19 cellular contexts compared by ENCODE assay signal in the genomic region with DNA sequence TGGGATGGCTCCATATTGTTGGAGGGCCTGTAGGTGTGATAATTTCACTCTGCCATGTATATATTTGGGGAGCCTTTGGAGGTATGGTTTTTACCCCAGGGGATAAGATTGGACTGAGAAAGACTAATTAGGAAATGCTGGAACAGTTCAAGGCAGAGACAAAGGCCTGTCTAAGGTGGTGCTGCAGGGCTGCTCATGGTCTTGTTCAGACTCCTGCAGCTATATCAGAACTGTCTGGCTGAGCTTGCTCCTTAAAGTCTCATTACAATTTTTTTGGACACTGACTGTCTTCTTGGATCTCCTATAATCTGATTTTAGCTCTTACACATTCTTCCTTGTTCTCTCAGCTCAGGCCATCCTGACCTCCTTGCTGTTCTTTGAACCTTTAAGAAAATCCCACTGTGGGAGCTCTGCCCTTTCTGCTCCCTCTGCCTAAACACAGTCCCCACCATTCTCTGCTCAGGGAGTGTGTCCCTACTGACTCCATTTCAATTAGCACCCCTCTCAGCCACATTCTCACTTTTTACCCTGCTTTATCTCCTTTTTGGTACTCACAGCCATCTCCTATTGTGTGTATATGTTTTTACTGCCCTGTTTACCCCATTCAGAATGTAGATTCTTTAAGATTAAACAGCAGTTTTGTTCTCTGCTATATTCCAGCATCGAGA.
DNase-seq lines count a peak whose midpoint lies in the region; ATAC-seq, FAIRE-seq and TF ChIP-seq lines count a peak whose summit lies in the region.
"Had no signal": no experiment of that assay in that cellular context is flagged by ENCODE, and none has a peak within 500 bp of the region (broad histone marks: within the 10 kb centered on the region; RNA-seq: fewer than 3 reads in every experiment).

No MANE protein-coding gene starts in this region.

- H3K27ac Mint-ChIP-seq in Calu3 (ENCODE audit: unreplicated experiment): peak overlapping the region; percentile 33
- H3K27ac Mint-ChIP-seq: HFFc6 had no signal

- no peak overlapping the region for H2BK5ac ChIP-seq in neuronal stem cell (ENCODE audit: low read length)

- H3F3A ChIP-seq in MM.1S (ENCODE audit: insufficient read depth, low read length): no peaks in the 10 kb centered on the region

- H2BK15ac ChIP-seq in neuronal stem cell (ENCODE audit: low read length): no peak overlapping the region

- H3K4ac ChIP-seq in neuronal stem cell (ENCODE audit: low read length): no peak overlapping the region

- no peak overlapping the region for H3K23ac ChIP-seq in neuronal stem cell (ENCODE audit: low read depth, low read length, poor library complexity)

- no peak overlapping the region for H3K4me3 Mint-ChIP-seq in Calu3 (ENCODE audit: low read depth, unreplicated experiment)
- H3K4me3 Mint-ChIP-seq: CD4-positive, alpha-beta memory T cell; HFFc6 had no signal

- WGBS in K562 (ENCODE audit: insufficient coverage, low coverage, missing lambda C conversion rate): 53% methylated on average over 1 of the region's 1 CpG
- WGBS in neuronal stem cell (ENCODE audit: extremely low coverage in 2 of 2, insufficient read length in 2 of 2, insufficient replicate concordance in 1 of 2), 2 donors: no CpG with 5 or more reads among the region's 1 CpG

- H3K36me3 ChIP-seq in K562 (ENCODE audit: control insufficient read depth, insufficient read depth, low read length) (no peaks in the 10 kb centered on the region), neuronal stem cell (replicated peaks in 1 of 2; ENCODE audit: control insufficient read depth in 2 of 2, insufficient read depth in 2 of 2, low read length in 2 of 2) (no peaks in the 10 kb centered on the region), MM.1S (replicated peaks; ENCODE audit: insufficient read depth, low read length) (no peaks in the 10 kb centered on the region), WERI-Rb-1 (no peaks in the 10 kb centered on the region)
- H3K36me3 ChIP-seq: BE2C, HAP-1 had no signal

- ATAC-seq in K562: peak; percentile 65

- no peak for TF ChIP-seq POLR2A in K562 (conservative IDR thresholded peaks at IDR 0.05)

- no peaks in the 10 kb centered on the region for H3K79me2 ChIP-seq in K562 (ENCODE audit: control insufficient read depth, insufficient read depth, low read length)
- no peaks in the 10 kb centered on the region for H3K79me2 ChIP-seq in MM.1S (ENCODE audit: low read length)

- intact Hi-C loops in Calu3 (cut with micrococcal nuclease; ENCODE audit: unreplicated experiment): no loop called here
- intact Hi-C loops in K562 (cut with micrococcal nuclease): loop anchor here (2.0 kb wide), 1 partner anchor 43 kb away; no protein-coding TSS in a partner anchor

- no peaks in the 10 kb centered on the region for H3K9me1 ChIP-seq in K562 (ENCODE audit: control insufficient read depth, insufficient read depth, low read length)

- no peak for DNase-seq in Calu3
- peak; percentile 48 for DNase-seq in MV-4-11 (lab: John Stamatoyannopoulos, UW)
- DNase-seq in K562 (ENCODE audit: extremely low read depth in 1 of 4, low spot score in 3 of 4): peak in 2 of 4 experiments; percentile 18 to 30
- no peak for DNase-seq in neuronal stem cell (ENCODE audit: low spot score)
- DNase-seq in MM.1S: no peak
- DNase-seq in GM03348 (ENCODE audit: low spot score): no peak
- no peak for DNase-seq in WERI-Rb-1
- DNase-seq: BE2C; CD4-positive, alpha-beta memory T cell; DMS153; DMS79 treated with DMSO at 0.1 percent for 48 hours; EL; HFFc6 had no signal

- H4K20me1 ChIP-seq in K562 (replicated peaks; ENCODE audit: control insufficient read depth, insufficient read depth, low read length): no peaks in the 10 kb centered on the region
- no peaks in the 10 kb centered on the region for H4K20me1 ChIP-seq in MM.1S (ENCODE audit: insufficient read depth, low read length)

- in situ Hi-C loops in K562 (cut with MboI): no loop called here

- H2BK120ac ChIP-seq in neuronal stem cell (ENCODE audit: low read depth, low read length): no peak overlapping the region

- H4K91ac ChIP-seq in neuronal stem cell (ENCODE audit: low read depth, low read length, poor library complexity): no peak overlapping the region

- H3K27me3 ChIP-seq in K562 (ENCODE audit: control insufficient read depth in 2 of 2, insufficient read depth in 2 of 2, low read length in 2 of 2) (no peaks in the 10 kb centered on the region), neuronal stem cell (ENCODE audit: control insufficient read depth in 3 of 3, insufficient read depth in 3 of 3, low read depth in 1 of 3, low read length in 3 of 3) (no peaks in the 10 kb centered on the region), MM.1S (replicated peaks; ENCODE audit: insufficient read depth, low read length) (no peaks in the 10 kb centered on the region), WERI-Rb-1 (ENCODE audit: insufficient read depth, low read depth, severe bottlenecking) (no peaks in the 10 kb centered on the region)

- TF ChIP-seq RAD21 in K562 (CRISPR knock-in tag; conservative IDR thresholded peaks at IDR 0.05 in 1 of 2, IDR thresholded peaks at IDR 0.05 in 1 of 2): peak in 1 of 2 experiments; percentile 8; a peak in 1 of 4 replicates

- peaks cover 3 to 31% of the 10 kb centered on the region in 2 experiments; a peak in 4 of 5 replicates for H3K4me1 ChIP-seq in K562 (replicated peaks in 1 of 2; ENCODE audit: control insufficient read depth in 2 of 2, insufficient read depth in 2 of 2, low read length in 2 of 2)
- H3K4me1 ChIP-seq in neuronal stem cell (ENCODE audit: control insufficient read depth in 2 of 2, insufficient read depth in 1 of 2, low read depth in 1 of 2, low read length in 2 of 2): peaks cover 0 to 6% of the 10 kb centered on the region in 2 donors
- H3K4me1 ChIP-seq in MM.1S (ENCODE audit: low read length): no peaks in the 10 kb centered on the region
- H3K4me1 ChIP-seq: BE2C, HAP-1 had no signal

- H3K9me3 Mint-ChIP-seq in Calu3 (ENCODE audit: low read depth, unreplicated experiment): no peaks in the 10 kb centered on the region
- H3K9me3 Mint-ChIP-seq: HFFc6 had no signal

- CTCF ChIA-PET in Calu3 (lab: Charles Lee) (no interaction called here), K562 (lab: Yijun Ruan, JAX; ENCODE audit: low intra/inter-chr PET ratio) (no interaction called here)

- POLR2A ChIA-PET in K562 (lab: Yijun Ruan, JAX): interaction anchor here (0.9 to 1.3 kb wide), 3 partner anchors 10 to 13 kb away, joined by 3 to 5 read pairs (median 3); no protein-coding TSS in a partner anchor

- no peaks in the 10 kb centered on the region for H3K27me3 Mint-ChIP-seq in Calu3 (ENCODE audit: unreplicated experiment)

- H2AK5ac ChIP-seq in neuronal stem cell (ENCODE audit: low read depth, low read length): no peak overlapping the region

- no TSS peak for BruUV-seq in Calu3 (replicated peaks; lab: Mats Ljungman, UMichigan)
- no TSS peak for BruUV-seq in K562 (replicated peaks; lab: Mats Ljungman, UMichigan)

- H2BK12ac ChIP-seq in neuronal stem cell (ENCODE audit: low read length): no peak overlapping the region

- H4K8ac ChIP-seq in neuronal stem cell (ENCODE audit: low read depth, low read length): no peak overlapping the region

- H3K9me3 ChIP-seq in K562 (replicated peaks; ENCODE audit: control insufficient read depth, insufficient read depth, low read depth, low read length) (no peaks in the 10 kb centered on the region), neuronal stem cell (replicated peaks in 1 of 2; ENCODE audit: control insufficient read depth in 2 of 2, insufficient read depth in 1 of 2, low read depth in 1 of 2, low read length in 2 of 2) (no peaks in the 10 kb centered on the region), MM.1S (replicated peaks; ENCODE audit: insufficient read depth, low read length) (no peaks in the 10 kb centered on the region), WERI-Rb-1 (ENCODE audit: severe bottlenecking) (no peaks in the 10 kb centered on the region)
- H3K9me3 ChIP-seq: BE2C, HAP-1 had no signal

- H3K9ac ChIP-seq in K562 (ENCODE audit: insufficient read depth in 1 of 2, low read depth in 2 of 2, low read length in 2 of 2): peak overlapping the region in 1 of 2 experiments; percentile 26; a peak in 2 of 4 replicates
- no peak overlapping the region for H3K9ac ChIP-seq in neuronal stem cell (ENCODE audit: low read depth, low read length, poor library complexity)
- no peak overlapping the region for H3K9ac ChIP-seq in MM.1S (ENCODE audit: low read length)

- no peaks in the 10 kb centered on the region for H3K9me2 ChIP-seq in MM.1S (replicated peaks; ENCODE audit: insufficient read depth, low read length)

- H3K18ac ChIP-seq in neuronal stem cell (ENCODE audit: low read length): peak overlapping the region; percentile 19

- peak; percentile 29 for FAIRE-seq in K562 (lab: Jason Lieb, UNC)
- FAIRE-seq: A204.1, D721Med, GM19239, H1 had no signal

- H3K79me1 ChIP-seq in neuronal stem cell (ENCODE audit: low read depth, low read length): no peaks in the 10 kb centered on the region

- H3K4me1 Mint-ChIP-seq in Calu3 (ENCODE audit: low read depth, unreplicated experiment): peaks cover 6% of the 10 kb centered on the region
- H3K4me1 Mint-ChIP-seq: CD4-positive, alpha-beta memory T cell had no signal

- peak overlapping the region; percentile 69 for H3K27ac ChIP-seq in K562 (ENCODE audit: extremely low read depth, low read depth, low read length)
- no peak overlapping the region for H3K27ac ChIP-seq in neuronal stem cell (replicated peaks; ENCODE audit: low read length)
- no peak overlapping the region for H3K27ac ChIP-seq in MM.1S (ENCODE audit: low read length)
- no peak overlapping the region for H3K27ac ChIP-seq in WERI-Rb-1
- H3K27ac ChIP-seq: C4-2B had no signal

- H2AFZ ChIP-seq in K562 (ENCODE audit: low read depth, low read length): peak overlapping the region; percentile 90
- H2AFZ ChIP-seq in neuronal stem cell (ENCODE audit: low read length): peak overlapping the region; percentile 4
- no peak overlapping the region for H2AFZ ChIP-seq in MM.1S (ENCODE audit: low read length)

- H3K14ac ChIP-seq in neuronal stem cell (ENCODE audit: low read length): no peak overlapping the region

- H3K4me2 ChIP-seq in K562 (ENCODE audit: insufficient read depth, low read length) (no peak overlapping the region), neuronal stem cell (ENCODE audit: insufficient read depth, low read length, poor library complexity, severe bottlenecking) (no peak overlapping the region), MM.1S (ENCODE audit: low read depth, low read length) (no peak overlapping the region)

- no peak overlapping the region for H3K4me3 ChIP-seq in K562
- H3K4me3 ChIP-seq in neuronal stem cell (ENCODE audit: low read length in 2 of 2): no peak overlapping the region
- H3K4me3 ChIP-seq in MM.1S (ENCODE audit: low read length): no peak overlapping the region
- H3K4me3 ChIP-seq in WERI-Rb-1 (ENCODE audit: low read depth, low read length): no peak overlapping the region
- H3K4me3 ChIP-seq: HAP-1 had no signal

- TF ChIP-seq CTCF in Calu3 (IDR thresholded peaks at IDR 0.05; ENCODE audit: unreplicated experiment): no peak
- TF ChIP-seq CTCF in K562 (IDR thresholded peaks at IDR 0.05 in 2 of 3, conservative IDR thresholded peaks at IDR 0.05 in 1 of 3; ENCODE audit: insufficient read depth in 2 of 3, low read depth in 1 of 3, low read length in 3 of 3): no peak
- TF ChIP-seq CTCF in MM.1S (IDR thresholded peaks at IDR 0.05; ENCODE audit: low read length): no peak
- TF ChIP-seq CTCF in WERI-Rb-1 (IDR thresholded peaks at IDR 0.05; ENCODE audit: low read depth, low read length): no peak

- no peaks in the 10 kb centered on the region for H3K36me3 Mint-ChIP-seq in Calu3 (ENCODE audit: insufficient read depth, unreplicated experiment)
- H3K36me3 Mint-ChIP-seq: CD4-positive, alpha-beta memory T cell had no signal

- no peak for TF ChIP-seq EP300 in K562 (IDR thresholded peaks at IDR 0.05; ENCODE audit: low read length)
